12 cellular contexts compared by ENCODE assay signal in genomic region chr5:56142620-56143431, GRCh38.
A peak's percentile ranks its signal among the peaks of the same experiment; 100 is the strongest.
DNase-seq lines count a peak whose midpoint lies in the region; ATAC-seq, FAIRE-seq and TF ChIP-seq lines count a peak whose summit lies in the region.
"Had no signal": no experiment of that assay in that cellular context is flagged by ENCODE, and none has a peak within 500 bp of the region (broad histone marks: within the 10 kb centered on the region; RNA-seq: fewer than 3 reads in every experiment).

No MANE protein-coding gene starts in this region.

- H3K36me3 ChIP-seq in kidney (ENCODE audit: control insufficient read depth in 1 of 2, insufficient read depth in 2 of 2, low read length in 2 of 2) (no peaks in the 10 kb centered on the region), prostate gland (no peaks in the 10 kb centered on the region)
- H3K36me3 ChIP-seq: ovary, uterus had no signal

- H3K4me1 ChIP-seq in kidney (ENCODE audit: control insufficient read depth in 1 of 2, insufficient read depth in 1 of 2, low read depth in 1 of 2, low read length in 2 of 2): peaks cover 9 to 12% of the 10 kb centered on the region in 2 donors
- no peaks in the 10 kb centered on the region for H3K4me1 ChIP-seq in prostate gland (replicated peaks)
- H3K4me1 ChIP-seq: uterus had no signal

- WGBS in prostate gland: 80% methylated on average over 6 of the region's 6 CpGs

- H3K27ac Mint-ChIP-seq in activated CD8-positive, alpha-beta memory T cell treated with anti-CD3 and anti-CD28 coated beads, Interleukin-2, amount 10 ng/mL, durations not matched to agents 7 days and 5 days: no peak overlapping the region

- H3K9me3 ChIP-seq in kidney (ENCODE audit: control insufficient read depth in 1 of 2, low read length in 2 of 2) (no peaks in the 10 kb centered on the region), prostate gland (no peaks in the 10 kb centered on the region)
- H3K9me3 ChIP-seq: ovary, uterus had no signal

- CTCF ChIA-PET in activated CD8-positive, alpha-beta memory T cell treated with anti-CD3 and anti-CD28 coated beads, Interleukin-2, amount 10 ng/mL, durations not matched to agents 7 days and 5 days (lab: Charles Lee): no interaction called here

- H3K36me3 Mint-ChIP-seq in activated CD8-positive, alpha-beta memory T cell treated with anti-CD3 and anti-CD28 coated beads, Interleukin-2, amount 10 ng/mL, durations not matched to agents 7 days and 5 days: peaks cover 4% of the 10 kb centered on the region

- no peak for TF ChIP-seq CTCF in kidney (IDR thresholded peaks at IDR 0.05; ENCODE audit: borderline replicate concordance, extremely low read depth, insufficient read depth)
- no peak for TF ChIP-seq CTCF in prostate gland (IDR thresholded peaks at IDR 0.05)

- no peaks in the 10 kb centered on the region for H3K9me3 Mint-ChIP-seq in activated CD8-positive, alpha-beta memory T cell treated with anti-CD3 and anti-CD28 coated beads, Interleukin-2, amount 10 ng/mL, durations not matched to agents 7 days and 5 days (ENCODE audit: low read depth)

- no peak for FAIRE-seq in kidney (lab: Jason Lieb, UNC)

- H3K4me3 Mint-ChIP-seq in activated CD8-positive, alpha-beta memory T cell treated with anti-CD3 and anti-CD28 coated beads, Interleukin-2, amount 10 ng/mL, durations not matched to agents 7 days and 5 days: no peak overlapping the region

- peaks cover 2% of the 10 kb centered on the region for H3K27me3 ChIP-seq in prostate gland (replicated peaks; ENCODE audit: insufficient read depth)
- H3K27me3 ChIP-seq: ovary, uterus had no signal

- ATAC-seq in GM18499 (IDR thresholded peaks at IDR 0.05; ENCODE audit: insufficient read depth, unreplicated experiment) (peak; percentile 56), GM21360 (IDR thresholded peaks at IDR 0.05; ENCODE audit: unreplicated experiment) (peak; percentile 60), HG03378 (IDR thresholded peaks at IDR 0.05; ENCODE audit: unreplicated experiment) (peak; percentile 84)
- ATAC-seq in activated CD8-positive, alpha-beta memory T cell treated with anti-CD3 and anti-CD28 coated beads, Interleukin-2, amount 10 ng/mL, durations not matched to agents 7 days and 5 days: no peak

- intact Hi-C loops in kidney (cut with DNase I): no loop called here
- intact Hi-C loops in prostate gland (cut with DNase I): no loop called here

- H3K27me3 Mint-ChIP-seq in activated CD8-positive, alpha-beta memory T cell treated with anti-CD3 and anti-CD28 coated beads, Interleukin-2, amount 10 ng/mL, durations not matched to agents 7 days and 5 days: peaks cover 11% of the 10 kb centered on the region

- H3K4me1 Mint-ChIP-seq in activated CD8-positive, alpha-beta memory T cell treated with anti-CD3 and anti-CD28 coated beads, Interleukin-2, amount 10 ng/mL, durations not matched to agents 7 days and 5 days: peaks cover 7% of the 10 kb centered on the region

- no peak for TF ChIP-seq POLR2A in prostate gland (IDR thresholded peaks at IDR 0.05)

- H3K9ac ChIP-seq in kidney (ENCODE audit: low read length in 2 of 2): peak overlapping the region in 1 of 2 donors; percentile 3

- H3K4me3 ChIP-seq in kidney (ENCODE audit: low read length in 2 of 2) (peak overlapping the region in 1 of 2 donors; percentile 30), prostate gland (no peak overlapping the region)
- H3K4me3 ChIP-seq: ovary, uterus had no signal

- peak; percentile 91 for DNase-seq in kidney
- no peak for DNase-seq in SKM-1 (lab: John Stamatoyannopoulos, UW; ENCODE audit: unreplicated experiment)
- no peak for DNase-seq in SW480 (ENCODE audit: low spot score)
- DNase-seq in prostate gland (ENCODE audit: low spot score): no peak
- no peak for DNase-seq in activated CD8-positive, alpha-beta memory T cell treated with anti-CD3 and anti-CD28 coated beads, Interleukin-2, amount 10 ng/mL, durations not matched to agents 7 days and 5 days
- DNase-seq: HCEC 1CT, ovary, uterus had no signal

- peak overlapping the region; percentile 40 to 83 for H3K27ac ChIP-seq in kidney (ENCODE audit: low read depth in 2 of 2, low read length in 2 of 2)
- no peak overlapping the region for H3K27ac ChIP-seq in prostate gland
- H3K27ac ChIP-seq: ovary, uterus, VCaP had no signal

Comparison
In these comparisons a context has a peak if more than half of its experiments do, and no peak if none do; other contexts are left out.
1. H3K27ac ChIP-seq: peak in kidney (2 of 2); none in prostate gland (0 of 2).